23 cellular contexts compared by ENCODE assay signal in genomic region chr14:69921052-69921451, GRCh38. TPM values are rescaled to one million over a fixed set of nuclear protein-coding genes. Genes with fewer than 3 reads are reported as not detected.
DNase-seq lines count a peak whose midpoint lies in the region; ATAC-seq and TF ChIP-seq lines count a peak whose summit lies in the region.
"Had no signal": no experiment of that assay in that cellular context is flagged by ENCODE, and none has a peak within 500 bp of the region (broad histone marks: within the 10 kb centered on the region; RNA-seq: fewer than 3 reads in every experiment).

No MANE protein-coding gene starts in this region.

- WGBS in smooth muscle cell (ENCODE audit: low lambda C conversion rate), result 46% methylated on average over 9 of the region's 9 CpGs

- POLR2A ChIA-PET in HEK293 (lab: Yijun Ruan, JAX), result no interaction called here
- POLR2A ChIA-PET in CD4-positive, alpha-beta memory T cell (lab: Charles Lee; ENCODE audit: partially characterized antibody), result no interaction called here

- H3K27ac ChIP-seq in HEK293 (ENCODE audit: extremely low read depth, low read depth, low read length) (no peak overlapping the region), smooth muscle cell (ENCODE audit: low read depth) (peak overlapping the region; percentile 62)
- H3K27ac ChIP-seq in CD4-positive, alpha-beta memory T cell (ENCODE audit: low read depth, low read length), result no peak overlapping the region
- H3K27ac ChIP-seq: neutrophil, SJCRH30 had no signal

- H3K4me1 Mint-ChIP-seq in activated T-cell treated with anti-CD3 and anti-CD28 coated beads, Interleukin-2, amount 50 U/mL, for 4 hours (ENCODE audit: low read depth), result no peaks in the 10 kb centered on the region
- H3K4me1 Mint-ChIP-seq in CD4-positive, alpha-beta memory T cell, result no peaks in the 10 kb centered on the region
- H3K4me1 Mint-ChIP-seq: activated naive CD8-positive, alpha-beta T cell treated with anti-CD3 and anti-CD28 coated beads, Interleukin-2, amount 10 ng/mL, durations not matched to agents 7 days and 5 days; central memory CD8-positive, alpha-beta T cell had no signal

- in situ Hi-C loops in astrocyte of the cerebellum (cut with HindIII; ENCODE audit: low sequenced_read_pairs), result no loop called here

- no peak overlapping the region for H2AFZ ChIP-seq in smooth muscle cell (ENCODE audit: low read depth)

- no peak for TF ChIP-seq CTCF in HEK293 (tag by site-specific recombination; IDR thresholded peaks at IDR 0.05)
- TF ChIP-seq CTCF in astrocyte of the cerebellum (IDR thresholded peaks at IDR 0.05; ENCODE audit: low read depth, low read length, missing control alignments), result no peak
- no peak for TF ChIP-seq CTCF in foreskin fibroblast (IDR thresholded peaks at IDR 0.05; ENCODE audit: low read depth, low read length)
- TF ChIP-seq CTCF in smooth muscle cell (IDR thresholded peaks at IDR 0.05; ENCODE audit: borderline replicate concordance, insufficient read depth, poor library complexity, severe bottlenecking), result no peak

- no peaks in the 10 kb centered on the region for H3K9me3 ChIP-seq in HEK293 (ENCODE audit: control insufficient read depth, insufficient read depth, low read depth, low read length)
- no peaks in the 10 kb centered on the region for H3K9me3 ChIP-seq in smooth muscle cell (replicated peaks; ENCODE audit: low read depth)
- no peaks in the 10 kb centered on the region for H3K9me3 ChIP-seq in CD4-positive, alpha-beta memory T cell (ENCODE audit: control insufficient read depth in 1 of 2, low read length in 2 of 2)
- H3K9me3 ChIP-seq: HAP-1, neutrophil, SJCRH30 had no signal

- no peak overlapping the region for H3K27ac Mint-ChIP-seq in CD4-positive, alpha-beta memory T cell
- H3K27ac Mint-ChIP-seq: activated naive CD8-positive, alpha-beta T cell treated with anti-CD3 and anti-CD28 coated beads, Interleukin-2, amount 10 ng/mL, durations not matched to agents 7 days and 5 days had no signal

- no peaks in the 10 kb centered on the region for H3F3A ChIP-seq in smooth muscle cell (ENCODE audit: low read depth)

- no peak overlapping the region for H3K4me3 Mint-ChIP-seq in activated T-cell treated with anti-CD3 and anti-CD28 coated beads, Interleukin-2, amount 50 U/mL, for 4 hours
- no peak overlapping the region for H3K4me3 Mint-ChIP-seq in CD4-positive, alpha-beta memory T cell
- H3K4me3 Mint-ChIP-seq: activated naive CD8-positive, alpha-beta T cell treated with anti-CD3 and anti-CD28 coated beads, Interleukin-2, amount 10 ng/mL, durations not matched to agents 7 days and 5 days; central memory CD8-positive, alpha-beta T cell had no signal

- ATAC-seq in activated T-cell treated with anti-CD3 and anti-CD28 coated beads, Interleukin-2, amount 50 U/mL, for 4 hours, result no peak
- no peak for ATAC-seq in HG03025 (IDR thresholded peaks at IDR 0.05; ENCODE audit: low FRiP score, unreplicated experiment)
- no peak for ATAC-seq in GM18909 (IDR thresholded peaks at IDR 0.05; ENCODE audit: poor library complexity, unreplicated experiment)
- ATAC-seq: activated CD4-positive, CD25-positive, alpha-beta regulatory T cell treated with anti-CD3 and anti-CD28 coated beads, Interleukin-2, amount 50 U/mL, for 24 hours; right cardiac atrium; stimulated activated naive CD8-positive, alpha-beta T cell treated with anti-CD3 and anti-CD28 coated beads, Interleukin-15, Interleukin-2, amounts not matched to agents 100 U/mL and 50 U/mL, for 24 hours had no signal

- H3K4me3 ChIP-seq in HEK293 (ENCODE audit: low read depth, low read length) (no peak overlapping the region), astrocyte of the cerebellum (ENCODE audit: low read depth, low read length) (no peak overlapping the region), foreskin fibroblast (ENCODE audit: low read depth in 1 of 2, low read length in 2 of 2) (no peak overlapping the region), smooth muscle cell (no peak overlapping the region)
- no peak overlapping the region for H3K4me3 ChIP-seq in CD4-positive, alpha-beta memory T cell (ENCODE audit: low read length in 2 of 2)
- H3K4me3 ChIP-seq: HAP-1, SJCRH30 had no signal

- CTCF ChIA-PET in HEK293 (lab: Yijun Ruan, JAX), result no interaction called here
- CTCF ChIA-PET in CD4-positive, alpha-beta memory T cell (lab: Charles Lee; ENCODE audit: partially characterized antibody), result no interaction called here

- no peaks in the 10 kb centered on the region for H4K20me1 ChIP-seq in smooth muscle cell (ENCODE audit: low read depth)

- H3K36me3 ChIP-seq in HEK293 (ENCODE audit: control insufficient read depth in 2 of 2, insufficient read depth in 1 of 2, low read length in 2 of 2), result no peaks in the 10 kb centered on the region
- H3K36me3 ChIP-seq in smooth muscle cell (ENCODE audit: low read depth), result no peaks in the 10 kb centered on the region
- no peaks in the 10 kb centered on the region for H3K36me3 ChIP-seq in CD4-positive, alpha-beta memory T cell (ENCODE audit: insufficient read depth, low read length)
- H3K36me3 ChIP-seq: HAP-1, neutrophil, SJCRH30 had no signal

- DNase-seq in astrocyte of the cerebellum (ENCODE audit: low read depth) (peak; percentile 78), foreskin fibroblast (peak; percentile 32 to 65), smooth muscle cell (lab: John Stamatoyannopoulos, UW; ENCODE audit: unreplicated experiment) (no peak)
- no peak for DNase-seq in activated T-cell treated with anti-CD3 and anti-CD28 coated beads, Interleukin-2, amount 50 U/mL, for 4 hours
- DNase-seq in CD4-positive, alpha-beta memory T cell, result no peak
- DNase-seq: activated CD8-positive, alpha-beta memory T cell treated with anti-CD3 and anti-CD28 coated beads for 24 hours; activated naive CD8-positive, alpha-beta T cell treated with anti-CD3 and anti-CD28 coated beads, Interleukin-2, amount 10 ng/mL, durations not matched to agents 7 days and 5 days; effector CD4-positive, alpha-beta T cell; left cardiac atrium; midbrain; NCI-H1105; NCI-H526 treated with DMSO at 0.1 percent for 48 hours; right cardiac atrium; SJCRH30; stimulated activated naive CD8-positive, alpha-beta T cell treated with anti-CD3 and anti-CD28 coated beads, Interleukin-15, Interleukin-2, amounts not matched to agents 100 U/mL and 50 U/mL, for 24 hours had no signal

- intact Hi-C loops in CD4-positive, alpha-beta memory T cell (cut with micrococcal nuclease), result no loop called here

- H3K79me2 ChIP-seq in smooth muscle cell (ENCODE audit: low read depth), result no peaks in the 10 kb centered on the region

- H3K9me3 Mint-ChIP-seq in activated T-cell treated with anti-CD3 and anti-CD28 coated beads, Interleukin-2, amount 50 U/mL, for 4 hours, result no peaks in the 10 kb centered on the region
- peaks cover 0 to 2% (median 0%) of the 10 kb centered on the region in 8 donors for H3K9me3 Mint-ChIP-seq in CD4-positive, alpha-beta memory T cell
- H3K9me3 Mint-ChIP-seq: activated naive CD8-positive, alpha-beta T cell treated with anti-CD3 and anti-CD28 coated beads, Interleukin-2, amount 10 ng/mL, durations not matched to agents 7 days and 5 days; central memory CD8-positive, alpha-beta T cell had no signal

- no peaks in the 10 kb centered on the region for H3K27me3 ChIP-seq in smooth muscle cell (ENCODE audit: low read depth)
- H3K27me3 ChIP-seq in CD4-positive, alpha-beta memory T cell (ENCODE audit: insufficient read depth, low read length), result no peaks in the 10 kb centered on the region
- H3K27me3 ChIP-seq: SJCRH30 had no signal

- H3K27me3 Mint-ChIP-seq in activated T-cell treated with anti-CD3 and anti-CD28 coated beads, Interleukin-2, amount 50 U/mL, for 4 hours (ENCODE audit: low read depth), result peaks cover 15% of the 10 kb centered on the region
- peaks cover 11 to 32% of the 10 kb centered on the region in 2 donors for H3K27me3 Mint-ChIP-seq in CD4-positive, alpha-beta memory T cell

- H3K9ac ChIP-seq in smooth muscle cell (ENCODE audit: low read depth), result no peak overlapping the region

- no peaks in the 10 kb centered on the region for H3K36me3 Mint-ChIP-seq in activated T-cell treated with anti-CD3 and anti-CD28 coated beads, Interleukin-2, amount 50 U/mL, for 4 hours (ENCODE audit: insufficient read depth)
- no peaks in the 10 kb centered on the region for H3K36me3 Mint-ChIP-seq in CD4-positive, alpha-beta memory T cell
- H3K36me3 Mint-ChIP-seq: activated naive CD8-positive, alpha-beta T cell treated with anti-CD3 and anti-CD28 coated beads, Interleukin-2, amount 10 ng/mL, durations not matched to agents 7 days and 5 days had no signal

- H3K4me2 ChIP-seq in smooth muscle cell, result no peak overlapping the region

- H3K4me1 ChIP-seq in HEK293 (ENCODE audit: control insufficient read depth, insufficient read depth, low read length), result 0 out of 2 replicates have a peak, but pooled peaks cover 3% of the 10 kb centered on the region
- H3K4me1 ChIP-seq in smooth muscle cell (ENCODE audit: low read depth), result peaks cover 5% of the 10 kb centered on the region
- H3K4me1 ChIP-seq in CD4-positive, alpha-beta memory T cell (ENCODE audit: insufficient read depth, low read length), result no peaks in the 10 kb centered on the region
- H3K4me1 ChIP-seq: HAP-1 had no signal

TF ChIP-seq in HEK293, 187 proteins besides CTCF, POLR2A, EP300 and RAD21:
- no peak for TF ChIP-seq TCF7L2 (IDR thresholded peaks at IDR 0.05; ENCODE audit: borderline replicate concordance, low read depth, low read length)
- peak; percentile 49 for TF ChIP-seq GLIS1 (tag by site-specific recombination; IDR thresholded peaks at IDR 0.05)
- no peak for TF ChIP-seq HOXC10 (CRISPR knock-in tag; IDR thresholded peaks at IDR 0.05)

RNA-seq across cellular contexts. Expression of gene SMOC1, which starts 41.8 kb away (rescaled TPM):
- 3.8 and 6.3 TPM in 2 replicates for total RNA-seq in smooth muscle cell
- 0.53 and 1.6 TPM in 2 replicates for polyA plus RNA-seq in smooth muscle cell
- total RNA-seq in activated T-cell treated with anti-CD3 and anti-CD28 coated beads, Interleukin-2, amount 50 U/mL, for 4 hours, result under 1 TPM in 1 of 3 donors, not detected in 2; 0.30 TPM
- not detected for total RNA-seq in CD4-positive, alpha-beta memory T cell
- not detected for polyA plus RNA-seq in CD4-positive, alpha-beta memory T cell
- total RNA-seq: activated naive CD8-positive, alpha-beta T cell treated with anti-CD3 and anti-CD28 coated beads, Interleukin-2, amount 10 ng/mL, durations not matched to agents 7 days and 5 days; T-helper 2 cell treated with Interferon-gamma antibody and Interleukin-4, amounts not matched to agents 100 ng/mL and 5 ng/mL, for 36 hours had no signal

Comparison
In these comparisons a context has a peak if more than half of its experiments do, and no peak if none do; other contexts are left out.
1. DNase-seq: peak in astrocyte of the cerebellum (single experiment) and foreskin fibroblast (2 of 2); none in smooth muscle cell (single experiment), activated T-cell treated with anti-CD3 and anti-CD28 coated beads, Interleukin-2, amount 50 U/mL, for 4 hours (single experiment) and CD4-positive, alpha-beta memory T cell (0 of 5).